ENCODE assay signal across 11 cellular contexts in genomic region chr4:72567036-72567435, GRCh38. TPM values are rescaled to one million over a fixed set of nuclear protein-coding genes. Genes with fewer than 3 reads are reported as not detected.
A peak's percentile ranks its signal among the peaks of the same experiment; 100 is the strongest.
DNase-seq lines count a peak whose midpoint lies in the region; ATAC-seq and TF ChIP-seq lines count a peak whose summit lies in the region.
"Had no signal": no experiment of that assay in that cellular context is flagged by ENCODE, and none has a peak within 500 bp of the region (broad histone marks: within the 10 kb centered on the region; RNA-seq: fewer than 3 reads in every experiment).

No MANE protein-coding gene starts in this region.

- TF ChIP-seq CTCF in HFF-Myc (IDR thresholded peaks at IDR 0.05; ENCODE audit: low read depth, low read length, missing control alignments) (no peak), VCaP (conservative IDR thresholded peaks at IDR 0.05) (no peak), foreskin fibroblast (IDR thresholded peaks at IDR 0.05; ENCODE audit: low read depth, low read length) (no peak), retinal pigment epithelial cell (conservative IDR thresholded peaks at IDR 0.05; ENCODE audit: low read depth, low read length) (no peak)

- H3K4me3 ChIP-seq in HFF-Myc (replicated peaks; ENCODE audit: low read depth, low read length) (peak overlapping the region; percentile 68), foreskin fibroblast (ENCODE audit: low read depth in 1 of 2, low read length in 2 of 2) (peak overlapping the region; percentile 58 to 90), retinal pigment epithelial cell (ENCODE audit: low read length) (peak overlapping the region; percentile 64)

- peak overlapping the region; percentile 99 for H3K27ac ChIP-seq in VCaP

- DNase-seq in HFF-Myc (ENCODE audit: extremely low read depth, low read depth), result no peak
- DNase-seq in foreskin fibroblast, result no peak
- no peak for DNase-seq in retinal pigment epithelial cell (ENCODE audit: low read depth)
- no peak for DNase-seq in SIG-M5 (lab: John Stamatoyannopoulos, UW)
- no peak for DNase-seq in mesenteric fat pad (ENCODE audit: low spot score)
- DNase-seq: activated CD4-positive, alpha-beta T cell treated with anti-CD3 and anti-CD28 coated beads, Interleukin-2, amount 50 U/mL, for 1 hour; Calu3 had no signal

- ATAC-seq in GM21786 (IDR thresholded peaks at IDR 0.05; ENCODE audit: unreplicated experiment) (no peak), GM21381 (IDR thresholded peaks at IDR 0.05; ENCODE audit: unreplicated experiment) (no peak)

RNA-seq across cellular contexts. Expression of gene ADAMTS3, which starts 2.0 kb away (rescaled TPM):
- 2.1 TPM for total RNA-seq in mesenteric fat pad
- total RNA-seq: activated naive CD4-positive, alpha-beta T cell treated with anti-CD3 and anti-CD28 coated beads for 36 hours had no signal
